Comparison of ENCODE assay signal across 34 cellular contexts in genomic region chr2:178350051-178350450, GRCh38.
"Had no signal": no experiment of that assay in that cellular context is flagged by ENCODE, and none has a peak within 500 bp of the region (broad histone marks: within the 10 kb centered on the region; RNA-seq: fewer than 3 reads in every experiment).

No MANE protein-coding gene starts in this region.

- H3K9me3 ChIP-seq: MG63 had no signal

- H3K27me3 ChIP-seq: MG63 had no signal

- H3K36me3 ChIP-seq: MG63 had no signal

- H3K27ac ChIP-seq: KMS-11 had no signal

- H3K4me2 ChIP-seq: KMS-11 had no signal

- DNase-seq: Karpas-422, Kasumi-1, MG63, MM.1S, MV-4-11, NCI-H1048, NCI-H1092, NCI-H1092 treated with DMSO at 0.1 percent for 48 hours, NCI-H1105, NCI-H1105 treated with DMSO at 0.1 percent for 48 hours, NCI-H1417, NCI-H1417 treated with DMSO at 0.1 percent for 48 hours, NCI-H1436, NCI-H1436 treated with DMSO at 0.1 percent for 48 hours, NCI-H146, NCI-H1694, NCI-H1694 treated with DMSO at 0.1 percent for 48 hours, NCI-H187, NCI-H187 treated with DMSO at 0.1 percent for 48 hours, NCI-H1930, NCI-H2029, NCI-H2029 treated with DMSO at 0.1 percent for 48 hours, NCI-H2081, NCI-H2081 treated with DMSO at 0.1 percent for 48 hours, NCI-H2107, NCI-H2171, NCI-H2171 treated with DMSO at 0.1 percent for 48 hours, NCI-H2227 treated with DMSO at 0.1 percent for 48 hours, NCI-H226, NCI-H345, NCI-H446, NCI-H446 treated with DMSO at 0.1 percent for 48 hours, NCI-H510A had no signal

- H3K4me3 ChIP-seq: MG63 had no signal

- H3K9ac ChIP-seq: KMS-11 had no signal
